1 cellular context compared by ENCODE assay signal in the genomic region with DNA sequence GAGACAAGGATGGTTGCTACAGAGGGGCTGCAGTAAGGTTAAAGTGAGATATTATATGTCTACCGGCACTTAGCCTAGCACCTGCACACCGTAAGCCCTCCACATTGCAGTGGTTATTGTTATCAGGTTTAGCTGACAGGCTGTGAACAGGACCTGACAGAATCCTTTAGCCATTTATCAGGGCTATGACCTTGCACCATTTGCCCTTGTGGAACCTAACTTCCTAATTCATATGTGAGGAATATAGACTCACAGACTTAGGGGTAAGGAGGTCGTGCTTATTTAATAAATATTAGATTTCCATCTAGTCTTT.
TF ChIP-seq lines count a peak whose summit lies in the region.

No MANE protein-coding gene starts in this region.

TF ChIP-seq in K562, 482 proteins besides CTCF, POLR2A, EP300 and RAD21 (continued from another document and continues in another):
- TF ChIP-seq ARID4B (CRISPR knock-in tag; IDR thresholded peaks at IDR 0.05) (no peak), POLR2B (IDR thresholded peaks at IDR 0.05; ENCODE audit: low read depth, partially characterized antibody) (no peak), NFXL1 (CRISPR knock-in tag; IDR thresholded peaks at IDR 0.05) (no peak), PURB (CRISPR knock-in tag; IDR thresholded peaks at IDR 0.05; ENCODE audit: low read depth) (no peak), TFE3 (CRISPR knock-in tag; IDR thresholded peaks at IDR 0.05) (no peak), E2F1 (CRISPR knock-in tag; IDR thresholded peaks at IDR 0.05) (no peak), ZNF354B (CRISPR knock-in tag; IDR thresholded peaks at IDR 0.05) (no peak), ZNF395 (CRISPR knock-in tag; IDR thresholded peaks at IDR 0.05) (no peak), ARNT (IDR thresholded peaks at IDR 0.05) (no peak), KDM2B (CRISPR knock-in tag; IDR thresholded peaks at IDR 0.05) (no peak), MYBL2 (IDR thresholded peaks at IDR 0.05; ENCODE audit: low read depth) (no peak), MYBL2 (CRISPR knock-in tag; IDR thresholded peaks at IDR 0.05; ENCODE audit: borderline replicate concordance) (no peak), MIER1 (IDR thresholded peaks at IDR 0.05; ENCODE audit: low read depth) (no peak), RBBP5 (IDR thresholded peaks at IDR 0.05; ENCODE audit: borderline replicate concordance, insufficient read depth, low read length, poor library complexity, severe bottlenecking) (no peak), ELK3 (CRISPR knock-in tag; IDR thresholded peaks at IDR 0.05) (no peak), DDX20 (tag; IDR thresholded peaks at IDR 0.05; ENCODE audit: low read depth) (no peak), ZKSCAN1 (IDR thresholded peaks at IDR 0.05; ENCODE audit: low read depth, low read length) (no peak), CBFB (CRISPR knock-in tag; IDR thresholded peaks at IDR 0.05) (no peak), ZNF121 (CRISPR knock-in tag; conservative IDR thresholded peaks at IDR 0.05) (no peak), NFE2 (IDR thresholded peaks at IDR 0.05; ENCODE audit: low read depth) (peak; percentile 56), ZNF140 (CRISPR knock-in tag; IDR thresholded peaks at IDR 0.05) (no peak), ZNF778 (CRISPR knock-in tag; IDR thresholded peaks at IDR 0.05) (no peak), RNF2 (IDR thresholded peaks at IDR 0.05) (0 out of 2 replicates have a peak, but pooled peaks have one; percentile 21), DMBX1 (CRISPR knock-in tag; IDR thresholded peaks at IDR 0.05; ENCODE audit: borderline replicate concordance) (0 out of 2 replicates have a peak, but pooled peaks have one; percentile 12), RFX7 (CRISPR knock-in tag; IDR thresholded peaks at IDR 0.05) (no peak), GATA2 (CRISPR knock-in tag; IDR thresholded peaks at IDR 0.05) (no peak), MAFK (IDR thresholded peaks at IDR 0.05; ENCODE audit: low read length) (no peak), ZNF75A (CRISPR knock-in tag; IDR thresholded peaks at IDR 0.05) (no peak), NCOA6 (IDR thresholded peaks at IDR 0.05) (no peak), ARID3A (IDR thresholded peaks at IDR 0.05; ENCODE audit: borderline replicate concordance, low read depth, low read length) (no peak), DNMT1 (IDR thresholded peaks at IDR 0.05) (no peak), SETDB1 (IDR thresholded peaks at IDR 0.05; ENCODE audit: low read length) (no peak), NR4A1 (CRISPR knock-in tag; IDR thresholded peaks at IDR 0.05) (no peak), NR4A1 (tag; IDR thresholded peaks at IDR 0.05) (no peak), IFI16 (CRISPR knock-in tag; IDR thresholded peaks at IDR 0.05) (no peak), PHF21A (IDR thresholded peaks at IDR 0.05; ENCODE audit: borderline replicate concordance, low read depth) (no peak), LEF1 (IDR thresholded peaks at IDR 0.05) (peak; percentile 62; the same call in 1 of the 2 replicates), NFRKB (IDR thresholded peaks at IDR 0.05; ENCODE audit: low read depth) (no peak), PCBP1 (IDR thresholded peaks at IDR 0.05; ENCODE audit: low read depth, low read length, poor library complexity, severe bottlenecking) (no peak), MLLT1 (IDR thresholded peaks at IDR 0.05) (0 out of 4 replicates have a peak, but pooled peaks of 1 of the 2 experiments have one; percentile 25), RBM17 (IDR thresholded peaks at IDR 0.05; ENCODE audit: borderline replicate concordance, low read depth, low read length) (no peak), TRIM24 (IDR thresholded peaks at IDR 0.05) (no peak)
- TF ChIP-seq, protein P1, sequence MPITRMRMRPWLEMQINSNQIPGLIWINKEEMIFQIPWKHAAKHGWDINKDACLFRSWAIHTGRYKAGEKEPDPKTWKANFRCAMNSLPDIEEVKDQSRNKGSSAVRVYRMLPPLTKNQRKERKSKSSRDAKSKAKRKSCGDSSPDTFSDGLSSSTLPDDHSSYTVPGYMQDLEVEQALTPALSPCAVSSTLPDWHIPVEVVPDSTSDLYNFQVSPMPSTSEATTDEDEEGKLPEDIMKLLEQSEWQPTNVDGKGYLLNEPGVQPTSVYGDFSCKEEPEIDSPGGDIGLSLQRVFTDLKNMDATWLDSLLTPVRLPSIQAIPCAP (CRISPR knock-in tag; IDR thresholded peaks at IDR 0.05; ENCODE audit: borderline replicate concordance): no peak
- TF ChIP-seq, protein P2, sequence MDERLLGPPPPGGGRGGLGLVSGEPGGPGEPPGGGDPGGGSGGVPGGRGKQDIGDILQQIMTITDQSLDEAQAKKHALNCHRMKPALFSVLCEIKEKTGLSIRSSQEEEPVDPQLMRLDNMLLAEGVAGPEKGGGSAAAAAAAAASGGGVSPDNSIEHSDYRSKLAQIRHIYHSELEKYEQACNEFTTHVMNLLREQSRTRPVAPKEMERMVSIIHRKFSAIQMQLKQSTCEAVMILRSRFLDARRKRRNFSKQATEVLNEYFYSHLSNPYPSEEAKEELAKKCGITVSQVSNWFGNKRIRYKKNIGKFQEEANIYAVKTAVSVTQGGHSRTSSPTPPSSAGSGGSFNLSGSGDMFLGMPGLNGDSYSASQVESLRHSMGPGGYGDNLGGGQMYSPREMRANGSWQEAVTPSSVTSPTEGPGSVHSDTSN (CRISPR knock-in tag; IDR thresholded peaks at IDR 0.05; ENCODE audit: low read depth): no peak
- TF ChIP-seq, protein P2 (tag; conservative IDR thresholded peaks at IDR 0.05; ENCODE audit: low read depth): peak; percentile 88
- TF ChIP-seq, protein P3, sequence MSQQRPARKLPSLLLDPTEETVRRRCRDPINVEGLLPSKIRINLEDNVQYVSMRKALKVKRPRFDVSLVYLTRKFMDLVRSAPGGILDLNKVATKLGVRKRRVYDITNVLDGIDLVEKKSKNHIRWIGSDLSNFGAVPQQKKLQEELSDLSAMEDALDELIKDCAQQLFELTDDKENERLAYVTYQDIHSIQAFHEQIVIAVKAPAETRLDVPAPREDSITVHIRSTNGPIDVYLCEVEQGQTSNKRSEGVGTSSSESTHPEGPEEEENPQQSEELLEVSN (IDR thresholded peaks at IDR 0.05; ENCODE audit: borderline replicate concordance in 1 of 2, extremely low read depth in 1 of 2, insufficient read depth in 1 of 2, insufficient read length in 1 of 2, low read depth in 1 of 2, low read length in 1 of 2, poor library complexity in 1 of 2, severe bottlenecking in 1 of 2): no peak
- TF ChIP-seq, protein P4, sequence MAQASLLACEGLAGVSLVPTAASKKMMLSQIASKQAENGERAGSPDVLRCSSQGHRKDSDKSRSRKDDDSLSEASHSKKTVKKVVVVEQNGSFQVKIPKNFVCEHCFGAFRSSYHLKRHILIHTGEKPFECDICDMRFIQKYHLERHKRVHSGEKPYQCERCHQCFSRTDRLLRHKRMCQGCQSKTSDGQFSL (CRISPR knock-in tag; IDR thresholded peaks at IDR 0.05): no peak
- TF ChIP-seq, protein P4 (tag; IDR thresholded peaks at IDR 0.05): no peak
